ENCODE assay signal across 14 cellular contexts in genomic region chr5:52864376-52864775, GRCh38.
DNase-seq lines count a peak whose midpoint lies in the region; ATAC-seq and TF ChIP-seq lines count a peak whose summit lies in the region.
"Had no signal": no experiment of that assay in that cellular context is flagged by ENCODE, and none has a peak within 500 bp of the region (broad histone marks: within the 10 kb centered on the region; RNA-seq: fewer than 3 reads in every experiment).

No MANE protein-coding gene starts in this region.

- no peak overlapping the region for H3K4me3 ChIP-seq in mammary epithelial cell (replicated peaks in 1 of 3; ENCODE audit: insufficient read depth in 1 of 3, low read depth in 2 of 3, low read length in 3 of 3)
- no peak overlapping the region for H3K4me3 ChIP-seq in choroid plexus epithelial cell (ENCODE audit: low read depth, low read length)
- H3K4me3 ChIP-seq in tibial artery: no peak overlapping the region

- H3K27me3 ChIP-seq in mammary epithelial cell (ENCODE audit: insufficient read depth, low read length) (no peaks in the 10 kb centered on the region), tibial artery (no peaks in the 10 kb centered on the region)

- H3K27ac Mint-ChIP-seq in MCF 10A (ENCODE audit: low read depth, unreplicated experiment): peak overlapping the region; percentile 27
- H3K27ac Mint-ChIP-seq in natural killer cell treated with Interleukin-12 subunit alpha and Interleukin-12 subunit beta and Interleukin-15 and Interleukin-18, amount 100 ng/mL, for 72 hours: no peak overlapping the region
- H3K27ac Mint-ChIP-seq in activated naive CD4-positive, alpha-beta T cell treated with anti-CD3 and anti-CD28 coated beads, Interleukin-2, amount 50 U/mL, for 72 hours: no peak overlapping the region
- H3K27ac Mint-ChIP-seq: activated naive CD8-positive, alpha-beta T cell treated with anti-CD3 and anti-CD28 coated beads, Interleukin-2, amount 50 U/mL, for 24 hours had no signal

- H3K36me3 ChIP-seq in mammary epithelial cell (ENCODE audit: insufficient read depth, low read length): no peaks in the 10 kb centered on the region
- peaks cover 0 to 21% (median 7%) of the 10 kb centered on the region in 3 donors for H3K36me3 ChIP-seq in tibial artery

- ATAC-seq in GM21737 (IDR thresholded peaks at IDR 0.05; ENCODE audit: unreplicated experiment): no peak
- ATAC-seq in natural killer cell treated with Interleukin-12 subunit alpha and Interleukin-12 subunit beta and Interleukin-15 and Interleukin-18, amount 100 ng/mL, for 72 hours: no peak
- ATAC-seq in activated naive CD4-positive, alpha-beta T cell treated with anti-CD3 and anti-CD28 coated beads, Interleukin-2, amount 50 U/mL, for 72 hours: no peak
- ATAC-seq: activated naive CD8-positive, alpha-beta T cell treated with anti-CD3 and anti-CD28 coated beads, Interleukin-2, amount 50 U/mL, for 24 hours had no signal

- no peak overlapping the region for H3K9ac ChIP-seq in mammary epithelial cell (ENCODE audit: insufficient read depth, low read length)

- H4K20me1 ChIP-seq in mammary epithelial cell (ENCODE audit: insufficient read depth, low read length): no peaks in the 10 kb centered on the region

- CTCF ChIA-PET in MCF 10A (lab: Yijun Ruan, JAX) (interaction anchor here (0.6 kb wide), 1 partner anchor 31 kb away, joined by 4 read pairs; no protein-coding TSS in a partner anchor), mammary epithelial cell (lab: Charles Lee; ENCODE audit: low non-redundant PET) (no interaction called here)

- TF ChIP-seq CTCF in MCF 10A (IDR thresholded peaks at IDR 0.05; ENCODE audit: unreplicated experiment) (no peak), mammary epithelial cell (conservative IDR thresholded peaks at IDR 0.05 in 1 of 2, IDR thresholded peaks at IDR 0.05 in 1 of 2; ENCODE audit: extremely low read depth in 1 of 2, insufficient read depth in 1 of 2, low read depth in 1 of 2, low read length in 2 of 2) (no peak), choroid plexus epithelial cell (conservative IDR thresholded peaks at IDR 0.05; ENCODE audit: low read depth, low read length) (no peak), tibial artery (IDR thresholded peaks at IDR 0.05) (no peak)

- H3K27me3 Mint-ChIP-seq in MCF 10A (ENCODE audit: insufficient read depth, unreplicated experiment): no peaks in the 10 kb centered on the region
- H3K27me3 Mint-ChIP-seq in natural killer cell treated with Interleukin-12 subunit alpha and Interleukin-12 subunit beta and Interleukin-15 and Interleukin-18, amount 100 ng/mL, for 72 hours: peaks cover 3 to 18% of the 10 kb centered on the region in 2 donors
- H3K27me3 Mint-ChIP-seq: activated naive CD8-positive, alpha-beta T cell treated with anti-CD3 and anti-CD28 coated beads, Interleukin-2, amount 50 U/mL, for 24 hours had no signal

- in situ Hi-C loops in mammary epithelial cell (cut with MboI; ENCODE audit: low sequenced_read_pairs in 2 of 2): no loop called here

- dilution Hi-C loops in mammary epithelial cell (cut with HindIII; ENCODE audit: low sequenced_read_pairs): no loop called here

- DNase-seq in MCF 10A (ENCODE audit: unreplicated experiment) (peak; percentile 53), mammary epithelial cell (no peak), choroid plexus epithelial cell (ENCODE audit: low read depth) (peak; percentile 90), kidney tubule cell (ENCODE audit: low spot score) (peak; percentile 51), tibial artery (no peak)
- no peak for DNase-seq in natural killer cell treated with Interleukin-12 subunit alpha and Interleukin-12 subunit beta and Interleukin-15 and Interleukin-18, amount 100 ng/mL, for 72 hours (ENCODE audit: low spot score)
- DNase-seq in activated naive CD4-positive, alpha-beta T cell treated with anti-CD3 and anti-CD28 coated beads, Interleukin-2, amount 50 U/mL, for 72 hours (ENCODE audit: low spot score in 2 of 2): no peak
- DNase-seq: activated naive CD8-positive, alpha-beta T cell treated with anti-CD3 and anti-CD28 coated beads, Interleukin-2, amount 50 U/mL, for 24 hours; erythroblast; mesendoderm; NCI-H524; T-helper 1 cell had no signal

- 2% methylated on average over 2 of the region's 2 CpGs for WGBS in mammary epithelial cell (ENCODE audit: low coverage, missing lambda C conversion rate)

- H3K4me3 Mint-ChIP-seq in MCF 10A (ENCODE audit: unreplicated experiment): no peak overlapping the region
- no peak overlapping the region for H3K4me3 Mint-ChIP-seq in natural killer cell treated with Interleukin-12 subunit alpha and Interleukin-12 subunit beta and Interleukin-15 and Interleukin-18, amount 100 ng/mL, for 72 hours
- H3K4me3 Mint-ChIP-seq: activated naive CD8-positive, alpha-beta T cell treated with anti-CD3 and anti-CD28 coated beads, Interleukin-2, amount 50 U/mL, for 24 hours had no signal

- H2AFZ ChIP-seq in mammary epithelial cell (ENCODE audit: low read depth, low read length): no peak overlapping the region

- H3K9me3 ChIP-seq in mammary epithelial cell (replicated peaks; ENCODE audit: insufficient read depth, low read length) (no peaks in the 10 kb centered on the region), tibial artery (no peaks in the 10 kb centered on the region)

- H3K4me2 ChIP-seq in mammary epithelial cell (ENCODE audit: insufficient read depth, low read depth, low read length): no peak overlapping the region

- H3K4me1 ChIP-seq in mammary epithelial cell (ENCODE audit: insufficient read depth, low read length): peaks cover 4% of the 10 kb centered on the region
- H3K4me1 ChIP-seq in tibial artery: peaks cover 0 to 80% (median 24%) of the 10 kb centered on the region in 4 donors

- H3K27ac ChIP-seq in mammary epithelial cell (ENCODE audit: insufficient read depth, low read depth, low read length) (no peak overlapping the region), tibial artery (peak overlapping the region; percentile 53 to 58)
- H3K27ac ChIP-seq: 22Rv1 had no signal

- H3K36me3 Mint-ChIP-seq in MCF 10A (ENCODE audit: insufficient read depth, unreplicated experiment): no peaks in the 10 kb centered on the region
- peaks cover 7% of the 10 kb centered on the region for H3K36me3 Mint-ChIP-seq in natural killer cell treated with Interleukin-12 subunit alpha and Interleukin-12 subunit beta and Interleukin-15 and Interleukin-18, amount 100 ng/mL, for 72 hours
- H3K36me3 Mint-ChIP-seq in activated naive CD4-positive, alpha-beta T cell treated with anti-CD3 and anti-CD28 coated beads, Interleukin-2, amount 50 U/mL, for 72 hours: no peaks in the 10 kb centered on the region

- POLR2A ChIA-PET in MCF 10A (lab: Yijun Ruan, JAX): interaction anchor here (5.2 kb wide), 1 partner anchor 64 kb away, joined by 33 read pairs; no protein-coding TSS in a partner anchor

- BruUV-seq in MCF 10A (replicated peaks; lab: Mats Ljungman, UMichigan) (no TSS peak), mammary epithelial cell (replicated peaks; lab: Mats Ljungman, UMichigan) (no TSS peak)

- intact Hi-C loops in MCF 10A (cut with micrococcal nuclease): loop anchor here (10.0 kb wide), 1 partner anchor 50 kb away; no protein-coding TSS in a partner anchor
- intact Hi-C loops in mammary epithelial cell (cut with micrococcal nuclease): no loop called here
- intact Hi-C loops in tibial artery (cut with DNase I; ENCODE audit: low total_unique reads): no loop called here

- no peaks in the 10 kb centered on the region for H3K79me2 ChIP-seq in mammary epithelial cell (ENCODE audit: insufficient read depth, low read length)

- peaks cover 28% of the 10 kb centered on the region for H3K4me1 Mint-ChIP-seq in MCF 10A (ENCODE audit: insufficient read depth, unreplicated experiment)
- H3K4me1 Mint-ChIP-seq in natural killer cell treated with Interleukin-12 subunit alpha and Interleukin-12 subunit beta and Interleukin-15 and Interleukin-18, amount 100 ng/mL, for 72 hours (ENCODE audit: low read depth in 2 of 2): no peaks in the 10 kb centered on the region
- H3K4me1 Mint-ChIP-seq: activated naive CD8-positive, alpha-beta T cell treated with anti-CD3 and anti-CD28 coated beads, Interleukin-2, amount 50 U/mL, for 24 hours had no signal

- no peaks in the 10 kb centered on the region for H3K9me3 Mint-ChIP-seq in MCF 10A (ENCODE audit: unreplicated experiment)
- no peaks in the 10 kb centered on the region for H3K9me3 Mint-ChIP-seq in natural killer cell treated with Interleukin-12 subunit alpha and Interleukin-12 subunit beta and Interleukin-15 and Interleukin-18, amount 100 ng/mL, for 72 hours
- no peaks in the 10 kb centered on the region for H3K9me3 Mint-ChIP-seq in activated naive CD4-positive, alpha-beta T cell treated with anti-CD3 and anti-CD28 coated beads, Interleukin-2, amount 50 U/mL, for 72 hours
- H3K9me3 Mint-ChIP-seq: activated naive CD8-positive, alpha-beta T cell treated with anti-CD3 and anti-CD28 coated beads, Interleukin-2, amount 50 U/mL, for 24 hours had no signal

Comparison
In these comparisons a context has a peak if more than half of its experiments do, and no peak if none do; other contexts are left out.
1. DNase-seq: peak in MCF 10A (single experiment), choroid plexus epithelial cell (single experiment) and kidney tubule cell (single experiment); none in mammary epithelial cell (single experiment), tibial artery (0 of 2), natural killer cell treated with Interleukin-12 subunit alpha and Interleukin-12 subunit beta and Interleukin-15 and Interleukin-18, amount 100 ng/mL, for 72 hours (single experiment) and activated naive CD4-positive, alpha-beta T cell treated with anti-CD3 and anti-CD28 coated beads, Interleukin-2, amount 50 U/mL, for 72 hours (0 of 2).